In the genomic region with DNA sequence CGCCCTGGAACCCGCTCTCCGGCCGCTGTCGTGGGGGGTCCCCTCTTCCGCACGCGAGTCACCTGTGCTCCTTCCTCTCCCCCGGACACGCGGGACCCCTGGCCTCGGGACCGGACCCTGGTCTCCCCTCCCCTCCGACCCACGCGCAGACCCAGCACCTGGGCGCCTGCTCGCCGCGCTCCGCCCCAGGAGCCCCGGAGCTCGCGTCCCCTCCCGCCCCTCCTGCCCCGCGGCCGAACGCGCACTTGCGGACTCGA, we compare ENCODE assay signal across 9 cellular contexts. TPM values are rescaled to one million over a fixed set of nuclear protein-coding genes. Genes with fewer than 3 reads are reported as not detected.
A peak's percentile ranks its signal among the peaks of the same experiment; 100 is the strongest.
DNase-seq lines count a peak whose midpoint lies in the region; ATAC-seq and TF ChIP-seq lines count a peak whose summit lies in the region.
"Had no signal": no experiment of that assay in that cellular context is flagged by ENCODE, and none has a peak within 500 bp of the region (broad histone marks: within the 10 kb centered on the region; RNA-seq: fewer than 3 reads in every experiment).

No MANE protein-coding gene starts in this region.

- peak overlapping the region; percentile 70 to 75 for H3K4me3 ChIP-seq in mucosa of rectum (ENCODE audit: low read length in 2 of 2)
- H3K4me3 ChIP-seq in uterus: peak overlapping the region; percentile 44 to 91

- TF ChIP-seq CTCF in uterus (IDR thresholded peaks at IDR 0.05): no peak

- H3K27ac ChIP-seq in caudate nucleus (ENCODE audit: low read depth, low read length) (peak overlapping the region; percentile 73), mucosa of rectum (ENCODE audit: low read depth in 2 of 2, low read length in 2 of 2) (peak overlapping the region in 1 of 2 donors; percentile 38), uterus (peak overlapping the region; percentile 40 to 73)

- peak overlapping the region; percentile 27 for H3K4me3 Mint-ChIP-seq in activated naive CD8-positive, alpha-beta T cell
- no peak overlapping the region for H3K4me3 Mint-ChIP-seq in activated naive CD8-positive, alpha-beta T cell treated with anti-CD3 and anti-CD28 coated beads for 36 hours

- H3K4me1 ChIP-seq in mucosa of rectum (ENCODE audit: control insufficient read depth in 2 of 2, insufficient read depth in 2 of 2, low read length in 2 of 2): peaks cover 26 to 33% of the 10 kb centered on the region in 2 donors
- H3K4me1 ChIP-seq in uterus: peaks cover 0 to 16% of the 10 kb centered on the region in 2 donors

- no peak for DNase-seq in activated naive CD8-positive, alpha-beta T cell treated with anti-CD3 and anti-CD28 coated beads for 36 hours
- DNase-seq in caudate nucleus (lab: John Stamatoyannopoulos, UW): no peak
- no peak for DNase-seq in uterus
- DNase-seq in stimulated activated CD4-positive, alpha-beta T cell treated with anti-CD3 and anti-CD28 coated beads, Interleukin-12 subunit alpha, Interleukin-12 subunit beta, amount 100 ng/mL, for 4 hours: no peak
- no peak for DNase-seq in amygdala (lab: John Stamatoyannopoulos, UW)

- H3K36me3 ChIP-seq in mucosa of rectum (ENCODE audit: control insufficient read depth in 2 of 2, insufficient read depth in 2 of 2, low read length in 2 of 2): no peaks in the 10 kb centered on the region
- H3K36me3 ChIP-seq in uterus: no peaks in the 10 kb centered on the region

- H3K9ac ChIP-seq in mucosa of rectum (ENCODE audit: low read depth in 1 of 2, low read length in 2 of 2): peak overlapping the region in 1 of 2 donors; percentile 66

- no peak for ATAC-seq in HG03469 (IDR thresholded peaks at IDR 0.05; ENCODE audit: unreplicated experiment)

- intact Hi-C loops in uterus (cut with DNase I; ENCODE audit: low total_unique reads): no loop called here

- no peaks in the 10 kb centered on the region for H3K9me3 ChIP-seq in mucosa of rectum (ENCODE audit: control insufficient read depth in 2 of 2, low read length in 2 of 2)
- H3K9me3 ChIP-seq in uterus: no peaks in the 10 kb centered on the region

- H3K27me3 Mint-ChIP-seq in activated naive CD8-positive, alpha-beta T cell: no peaks in the 10 kb centered on the region
- peaks cover 8% of the 10 kb centered on the region for H3K27me3 Mint-ChIP-seq in activated naive CD8-positive, alpha-beta T cell treated with anti-CD3 and anti-CD28 coated beads for 36 hours

- H3K4me1 Mint-ChIP-seq in activated naive CD8-positive, alpha-beta T cell (ENCODE audit: low read depth): peaks cover 9% of the 10 kb centered on the region
- H3K4me1 Mint-ChIP-seq in activated naive CD8-positive, alpha-beta T cell treated with anti-CD3 and anti-CD28 coated beads for 36 hours: peaks cover 7% of the 10 kb centered on the region

- H3K36me3 Mint-ChIP-seq in activated naive CD8-positive, alpha-beta T cell: peaks cover 9% of the 10 kb centered on the region
- peaks cover 7% of the 10 kb centered on the region for H3K36me3 Mint-ChIP-seq in activated naive CD8-positive, alpha-beta T cell treated with anti-CD3 and anti-CD28 coated beads for 36 hours

- H3K27ac Mint-ChIP-seq in activated naive CD8-positive, alpha-beta T cell: no peak overlapping the region
- H3K27ac Mint-ChIP-seq in activated naive CD8-positive, alpha-beta T cell treated with anti-CD3 and anti-CD28 coated beads for 36 hours: no peak overlapping the region

- H3K9me3 Mint-ChIP-seq in activated naive CD8-positive, alpha-beta T cell (ENCODE audit: low read depth): peaks cover 5% of the 10 kb centered on the region
- H3K9me3 Mint-ChIP-seq in activated naive CD8-positive, alpha-beta T cell treated with anti-CD3 and anti-CD28 coated beads for 36 hours: peaks cover 13% of the 10 kb centered on the region

- TF ChIP-seq POLR2A in uterus (IDR thresholded peaks at IDR 0.05): no peak

- H3K27me3 ChIP-seq in mucosa of rectum (ENCODE audit: control insufficient read depth in 2 of 2, insufficient read depth in 2 of 2, low read length in 2 of 2): no peaks in the 10 kb centered on the region
- H3K27me3 ChIP-seq in uterus: no peaks in the 10 kb centered on the region

RNA-seq across cellular contexts. Expression of gene RAB40B, which starts 0.8 kb away (rescaled TPM):
- total RNA-seq in activated naive CD8-positive, alpha-beta T cell treated with anti-CD3 and anti-CD28 coated beads for 36 hours: 1 to 10 TPM; 2.1 to 3.1 TPM
- total RNA-seq in uterus: 10 to 100 TPM in 2 of 4 donors, 1 to 10 TPM in 2; 4.1 to 18.5 (median 11.3) TPM

RNA-seq across cellular contexts. Expression of gene FN3KRP, which starts 18.8 kb away (rescaled TPM):
- total RNA-seq in activated naive CD8-positive, alpha-beta T cell treated with anti-CD3 and anti-CD28 coated beads for 36 hours: 10 to 100 TPM; 33.6 to 34.1 TPM
- 10 to 100 TPM in 3 of 4 donors, 1 to 10 TPM in 1; 1.2 to 97.6 (median 32.7) TPM for total RNA-seq in uterus

RNA-seq across cellular contexts. Expression of gene FN3K, which starts 37.7 kb away (rescaled TPM):
- total RNA-seq in activated naive CD8-positive, alpha-beta T cell treated with anti-CD3 and anti-CD28 coated beads for 36 hours: 1 to 10 TPM; 2.4 to 2.5 TPM
- total RNA-seq in uterus: 10 to 100 TPM in 2 of 4 donors, 1 to 10 TPM in 2; 1.8 to 26.3 (median 7.1) TPM
- total RNA-seq: Daoy had no signal

RNA-seq across cellular contexts. Expression of gene WDR45B, which starts 49.5 kb away (rescaled TPM):
- 10 to 100 TPM; 60.3 to 61.1 TPM for total RNA-seq in activated naive CD8-positive, alpha-beta T cell treated with anti-CD3 and anti-CD28 coated beads for 36 hours
- total RNA-seq in uterus: 100 to 1,000 TPM in 1 of 4 donors, 10 to 100 TPM in 3; 56.5 to 111 (median 85.4) TPM

RNA-seq across cellular contexts. Expression of gene TBCD, which starts 54.1 kb away (rescaled TPM):
- total RNA-seq in activated naive CD8-positive, alpha-beta T cell treated with anti-CD3 and anti-CD28 coated beads for 36 hours: 10 to 100 TPM; 74.5 to 76.9 TPM
- 100 to 1,000 TPM in 1 of 4 donors, 10 to 100 TPM in 3; 35.9 to 142 (median 61.3) TPM for total RNA-seq in uterus
